ENCODE assay signal across 12 cellular contexts in the genomic region with DNA sequence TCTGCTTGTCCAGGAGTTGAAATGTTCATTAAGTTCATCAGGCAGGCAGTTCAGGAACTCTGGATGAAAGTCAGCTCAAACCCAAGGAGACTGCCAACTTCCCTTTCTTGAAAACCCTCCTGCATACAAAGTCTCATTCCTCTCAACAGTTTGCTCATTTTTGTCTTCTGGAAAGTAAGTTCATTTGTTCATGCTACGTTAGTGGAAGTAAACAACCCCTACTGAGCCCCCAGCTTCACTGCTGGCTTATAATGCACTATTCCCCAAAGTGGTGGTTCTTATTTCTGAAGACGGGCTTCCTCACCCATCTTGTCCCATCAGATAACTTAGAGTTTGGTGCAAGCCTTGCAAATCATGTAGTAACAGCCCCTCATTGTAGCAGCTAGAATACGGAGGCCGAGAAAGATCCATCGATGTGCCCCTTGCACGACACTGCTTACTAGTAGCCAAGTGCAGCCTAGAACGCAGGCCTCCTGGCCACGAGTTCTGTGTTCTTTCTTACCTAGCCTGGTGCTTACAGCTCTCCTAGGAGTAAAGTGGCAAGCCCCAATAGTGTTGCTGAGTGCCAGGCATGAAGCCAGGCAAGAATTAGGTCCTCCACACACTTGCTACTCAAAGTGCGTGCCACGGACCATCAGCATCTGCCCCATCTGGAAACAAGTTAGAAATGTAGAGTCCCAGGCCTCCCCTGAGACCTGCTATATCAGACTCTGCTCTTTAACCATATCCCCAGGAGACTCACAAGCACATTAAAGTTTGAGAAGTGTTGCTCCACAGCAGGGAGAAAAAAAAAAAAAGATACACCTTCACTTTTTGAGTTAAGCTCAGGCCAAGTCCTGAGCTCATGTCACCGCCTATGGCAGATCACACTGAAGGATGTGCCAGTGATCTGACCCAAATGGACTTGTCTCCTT.
DNase-seq lines count a peak whose midpoint lies in the region; ATAC-seq and TF ChIP-seq lines count a peak whose summit lies in the region.
"Had no signal": no experiment of that assay in that cellular context is flagged by ENCODE, and none has a peak within 500 bp of the region (broad histone marks: within the 10 kb centered on the region; RNA-seq: fewer than 3 reads in every experiment).

No MANE protein-coding gene starts in this region.

- intact Hi-C loops in thyroid gland (cut with DNase I) = no loop called here

- peaks cover 19% of the 10 kb centered on the region for H3K4me1 Mint-ChIP-seq in activated T-cell treated with anti-CD3 and anti-CD28 coated beads, Interleukin-2, amount 50 U/mL, for 24 hours (ENCODE audit: low read depth)
- peaks cover 14% of the 10 kb centered on the region for H3K4me1 Mint-ChIP-seq in activated T-cell treated with anti-CD3 and anti-CD28 coated beads, Interleukin-2, amount 50 U/mL, for 72 hours (ENCODE audit: low read depth)
- H3K4me1 Mint-ChIP-seq in stimulated activated naive B cell treated with anti-CD40 and anti-IgM and Interleukin-4, amounts not matched to agents 10 μg/mL and 1 μg/mL and 100 μg/mL, for 72 hours = peaks cover 60 to 95% of the 10 kb centered on the region in 2 donors
- no peaks in the 10 kb centered on the region for H3K4me1 Mint-ChIP-seq in activated CD4-positive, alpha-beta memory T cell treated with anti-CD3 and anti-CD28 coated beads, Interleukin-2, amount 10 ng/mL, durations not matched to agents 7 days and 5 days

- no peak overlapping the region for H3K27ac ChIP-seq in thyroid gland

- peaks cover 91% of the 10 kb centered on the region for H3K36me3 Mint-ChIP-seq in activated T-cell treated with anti-CD3 and anti-CD28 coated beads, Interleukin-2, amount 50 U/mL, for 24 hours (ENCODE audit: low read depth)
- peaks cover 27 to 66% of the 10 kb centered on the region in 2 donors for H3K36me3 Mint-ChIP-seq in activated T-cell treated with anti-CD3 and anti-CD28 coated beads, Interleukin-2, amount 50 U/mL, for 72 hours (ENCODE audit: insufficient read depth in 2 of 2)
- H3K36me3 Mint-ChIP-seq in stimulated activated naive B cell treated with anti-CD40 and anti-IgM and Interleukin-4, amounts not matched to agents 10 μg/mL and 1 μg/mL and 100 μg/mL, for 72 hours = peaks cover 85 to 92% of the 10 kb centered on the region in 2 donors
- H3K36me3 Mint-ChIP-seq in activated CD4-positive, alpha-beta memory T cell treated with anti-CD3 and anti-CD28 coated beads, Interleukin-2, amount 10 ng/mL, durations not matched to agents 7 days and 5 days (ENCODE audit: low read depth) = peaks cover 67% of the 10 kb centered on the region

- no peak overlapping the region for H3K4me3 ChIP-seq in thyroid gland (replicated peaks in 1 of 3)

- no peak overlapping the region for H3K4me3 Mint-ChIP-seq in activated T-cell treated with anti-CD3 and anti-CD28 coated beads, Interleukin-2, amount 50 U/mL, for 24 hours
- no peak overlapping the region for H3K4me3 Mint-ChIP-seq in activated T-cell treated with anti-CD3 and anti-CD28 coated beads, Interleukin-2, amount 50 U/mL, for 72 hours
- H3K4me3 Mint-ChIP-seq in stimulated activated naive B cell treated with anti-CD40 and anti-IgM and Interleukin-4, amounts not matched to agents 10 μg/mL and 1 μg/mL and 100 μg/mL, for 72 hours = peak overlapping the region; percentile 64 to 78
- H3K4me3 Mint-ChIP-seq in activated CD4-positive, alpha-beta memory T cell treated with anti-CD3 and anti-CD28 coated beads, Interleukin-2, amount 10 ng/mL, durations not matched to agents 7 days and 5 days = no peak overlapping the region
- H3K4me3 Mint-ChIP-seq: immature natural killer cell had no signal

- 92 to 93% methylated on average over 11 of the region's 11 CpGs for WGBS in thyroid gland, 2 donors

- peaks cover 4 to 18% of the 10 kb centered on the region in 2 donors for H3K4me1 ChIP-seq in thyroid gland

- no peaks in the 10 kb centered on the region for H3K27me3 Mint-ChIP-seq in activated T-cell treated with anti-CD3 and anti-CD28 coated beads, Interleukin-2, amount 50 U/mL, for 24 hours
- no peaks in the 10 kb centered on the region for H3K27me3 Mint-ChIP-seq in activated T-cell treated with anti-CD3 and anti-CD28 coated beads, Interleukin-2, amount 50 U/mL, for 72 hours (ENCODE audit: low read depth)
- no peaks in the 10 kb centered on the region for H3K27me3 Mint-ChIP-seq in stimulated activated naive B cell treated with anti-CD40 and anti-IgM and Interleukin-4, amounts not matched to agents 10 μg/mL and 1 μg/mL and 100 μg/mL, for 72 hours
- H3K27me3 Mint-ChIP-seq in activated CD4-positive, alpha-beta memory T cell treated with anti-CD3 and anti-CD28 coated beads, Interleukin-2, amount 10 ng/mL, durations not matched to agents 7 days and 5 days = no peaks in the 10 kb centered on the region

- CTCF ChIA-PET in activated CD4-positive, alpha-beta memory T cell treated with anti-CD3 and anti-CD28 coated beads, Interleukin-2, amount 10 ng/mL, durations not matched to agents 7 days and 5 days (lab: Charles Lee) = no interaction called here

- H3K9me3 ChIP-seq in thyroid gland = no peaks in the 10 kb centered on the region

- TF ChIP-seq CTCF in thyroid gland (IDR thresholded peaks at IDR 0.05) = no peak

- no peak for ATAC-seq in activated T-cell treated with anti-CD3 and anti-CD28 coated beads, Interleukin-2, amount 50 U/mL, for 72 hours (replicated peaks in 1 of 2)
- ATAC-seq in HG02759 (IDR thresholded peaks at IDR 0.05; ENCODE audit: unreplicated experiment) (peak; percentile 66), HG03575 (IDR thresholded peaks at IDR 0.05; ENCODE audit: extremely low read depth, insufficient number of reproducible peaks, low FRiP score, unreplicated experiment) (peak; percentile 42)
- ATAC-seq in stimulated activated naive B cell treated with anti-CD40 and anti-IgM and Interleukin-4, amounts not matched to agents 10 μg/mL and 1 μg/mL and 100 μg/mL, for 72 hours (replicated peaks) = peak; percentile 81 to 86

- POLR2A ChIA-PET in activated CD4-positive, alpha-beta memory T cell treated with anti-CD3 and anti-CD28 coated beads, Interleukin-2, amount 10 ng/mL, durations not matched to agents 7 days and 5 days (lab: Charles Lee) = no interaction called here

- H3K9me3 Mint-ChIP-seq in activated T-cell treated with anti-CD3 and anti-CD28 coated beads, Interleukin-2, amount 50 U/mL, for 24 hours = no peaks in the 10 kb centered on the region
- no peaks in the 10 kb centered on the region for H3K9me3 Mint-ChIP-seq in activated T-cell treated with anti-CD3 and anti-CD28 coated beads, Interleukin-2, amount 50 U/mL, for 72 hours
- peaks cover 0 to 5% of the 10 kb centered on the region in 2 donors for H3K9me3 Mint-ChIP-seq in stimulated activated naive B cell treated with anti-CD40 and anti-IgM and Interleukin-4, amounts not matched to agents 10 μg/mL and 1 μg/mL and 100 μg/mL, for 72 hours
- H3K9me3 Mint-ChIP-seq in activated CD4-positive, alpha-beta memory T cell treated with anti-CD3 and anti-CD28 coated beads, Interleukin-2, amount 10 ng/mL, durations not matched to agents 7 days and 5 days = no peaks in the 10 kb centered on the region
- H3K9me3 Mint-ChIP-seq: immature natural killer cell had no signal

- no peak for TF ChIP-seq POLR2A in thyroid gland (IDR thresholded peaks at IDR 0.05)

- DNase-seq in activated T-cell treated with anti-CD3 and anti-CD28 coated beads, Interleukin-2, amount 50 U/mL, for 24 hours = no peak
- no peak for DNase-seq in activated T-cell treated with anti-CD3 and anti-CD28 coated beads, Interleukin-2, amount 50 U/mL, for 72 hours
- DNase-seq in stimulated activated naive B cell treated with anti-CD40 and anti-IgM and Interleukin-4, amounts not matched to agents 10 μg/mL and 1 μg/mL and 100 μg/mL, for 72 hours = peak; percentile 89
- DNase-seq in NCI-H82 treated with DMSO at 0.1 percent for 48 hours (lab: John Stamatoyannopoulos, UW; ENCODE audit: unreplicated experiment) (no peak), thyroid gland (no peak)
- DNase-seq in activated CD4-positive, alpha-beta memory T cell treated with anti-CD3 and anti-CD28 coated beads, Interleukin-2, amount 10 ng/mL, durations not matched to agents 7 days and 5 days = no peak
- DNase-seq: activated effector memory CD4-positive, alpha-beta T cell treated with Interleukin-2 at 50 U/mL for 16 hours; effector CD8-positive, alpha-beta T cell; immature natural killer cell; NCI-H510A had no signal

- H3K27me3 ChIP-seq in thyroid gland = no peaks in the 10 kb centered on the region

- H3K27ac Mint-ChIP-seq in activated T-cell treated with anti-CD3 and anti-CD28 coated beads, Interleukin-2, amount 50 U/mL, for 24 hours = peak overlapping the region; percentile 1
- no peak overlapping the region for H3K27ac Mint-ChIP-seq in activated T-cell treated with anti-CD3 and anti-CD28 coated beads, Interleukin-2, amount 50 U/mL, for 72 hours
- H3K27ac Mint-ChIP-seq in stimulated activated naive B cell treated with anti-CD40 and anti-IgM and Interleukin-4, amounts not matched to agents 10 μg/mL and 1 μg/mL and 100 μg/mL, for 72 hours = peak overlapping the region; percentile 99
- H3K27ac Mint-ChIP-seq in activated CD4-positive, alpha-beta memory T cell treated with anti-CD3 and anti-CD28 coated beads, Interleukin-2, amount 10 ng/mL, durations not matched to agents 7 days and 5 days = no peak overlapping the region

- peaks cover 0 to 15% of the 10 kb centered on the region in 2 donors for H3K36me3 ChIP-seq in thyroid gland

Comparison
In these comparisons a context has a peak if more than half of its experiments do, and no peak if none do; other contexts are left out.
1. H3K27ac Mint-ChIP-seq: peak in activated T-cell treated with anti-CD3 and anti-CD28 coated beads, Interleukin-2, amount 50 U/mL, for 24 hours (single experiment) and stimulated activated naive B cell treated with anti-CD40 and anti-IgM and Interleukin-4, amounts not matched to agents 10 μg/mL and 1 μg/mL and 100 μg/mL, for 72 hours (single experiment); none in activated T-cell treated with anti-CD3 and anti-CD28 coated beads, Interleukin-2, amount 50 U/mL, for 72 hours (single experiment) and activated CD4-positive, alpha-beta memory T cell treated with anti-CD3 and anti-CD28 coated beads, Interleukin-2, amount 10 ng/mL, durations not matched to agents 7 days and 5 days (single experiment).
2. H3K4me3 Mint-ChIP-seq: peak in stimulated activated naive B cell treated with anti-CD40 and anti-IgM and Interleukin-4, amounts not matched to agents 10 μg/mL and 1 μg/mL and 100 μg/mL, for 72 hours (2 of 2); none in activated T-cell treated with anti-CD3 and anti-CD28 coated beads, Interleukin-2, amount 50 U/mL, for 24 hours (single experiment), activated T-cell treated with anti-CD3 and anti-CD28 coated beads, Interleukin-2, amount 50 U/mL, for 72 hours (0 of 2) and activated CD4-positive, alpha-beta memory T cell treated with anti-CD3 and anti-CD28 coated beads, Interleukin-2, amount 10 ng/mL, durations not matched to agents 7 days and 5 days (single experiment).
3. ATAC-seq: peak in HG02759 (single experiment), HG03575 (single experiment) and stimulated activated naive B cell treated with anti-CD40 and anti-IgM and Interleukin-4, amounts not matched to agents 10 μg/mL and 1 μg/mL and 100 μg/mL, for 72 hours (2 of 2); none in activated T-cell treated with anti-CD3 and anti-CD28 coated beads, Interleukin-2, amount 50 U/mL, for 72 hours (0 of 2).